ENCODE assay signal across 16 cellular contexts in the genomic region with DNA sequence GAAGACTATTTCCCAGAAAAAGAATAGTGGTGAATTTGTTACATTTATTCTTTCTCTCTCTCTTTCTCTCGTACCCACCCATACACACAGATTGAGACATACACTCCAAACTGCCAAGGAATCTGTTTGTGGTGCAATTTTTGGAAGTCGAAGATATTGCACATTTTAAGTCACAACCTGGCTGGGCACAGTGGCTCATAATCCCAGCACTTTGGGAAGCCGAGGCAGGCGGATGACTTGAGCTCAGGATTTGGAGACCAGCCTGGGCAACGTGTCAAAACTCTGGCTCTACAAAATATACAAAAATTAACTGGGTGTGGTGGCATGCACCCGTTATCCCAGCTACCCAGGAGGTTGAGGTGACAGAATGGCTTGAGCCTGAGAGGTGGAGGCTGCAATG.
"Had no signal": no experiment of that assay in that cellular context is flagged by ENCODE, and none has a peak within 500 bp of the region (broad histone marks: within the 10 kb centered on the region; RNA-seq: fewer than 3 reads in every experiment).

No MANE protein-coding gene starts in this region.

- H3K36me3 ChIP-seq: colonic mucosa, pancreas, sigmoid colon, stomach had no signal

- H3K4me1 ChIP-seq: colonic mucosa, pancreas, sigmoid colon had no signal

- H3K27me3 ChIP-seq: colonic mucosa, hepatocyte, pancreas, sigmoid colon, stomach had no signal

- H3K9me3 ChIP-seq: colonic mucosa, pancreas, sigmoid colon, stomach had no signal

- H3K4me2 ChIP-seq: hepatocyte had no signal

- ATAC-seq: pancreas had no signal

- H2AFZ ChIP-seq: hepatocyte had no signal

- H3K27ac ChIP-seq: colonic mucosa, hepatocyte, pancreas, skin epidermis, stomach had no signal

- H3K79me2 ChIP-seq: hepatocyte had no signal

- DNase-seq: colonic mucosa; dermis blood vessel endothelial cell; foreskin fibroblast; kidney glomerular epithelial cell; mesendoderm; naive B cell; occipital lobe; pancreas; sigmoid colon; stimulated activated CD4-positive, alpha-beta T cell treated with anti-CD3 and anti-CD28 coated beads, Interleukin-12 subunit alpha, Interleukin-12 subunit beta, amount 100 ng/mL, for 4 hours; stimulated activated naive CD4-positive, alpha-beta T cell; stomach had no signal

- FAIRE-seq: pancreas, urothelium cell line had no signal

- H3K4me3 ChIP-seq: colonic mucosa, hepatocyte, lung, pancreas, sigmoid colon, skin epidermis, stomach had no signal
